12 cellular contexts compared by ENCODE assay signal in genomic region chr7:150382844-150383225, GRCh38. TPM values are rescaled to one million over a fixed set of nuclear protein-coding genes. Genes with fewer than 3 reads are reported as not detected.
A peak's percentile ranks its signal among the peaks of the same experiment; 100 is the strongest.
DNase-seq lines count a peak whose midpoint lies in the region; ATAC-seq and TF ChIP-seq lines count a peak whose summit lies in the region.
"Had no signal": no experiment of that assay in that cellular context is flagged by ENCODE, and none has a peak within 500 bp of the region (broad histone marks: within the 10 kb centered on the region; RNA-seq: fewer than 3 reads in every experiment).

No MANE protein-coding gene starts in this region.

- intact Hi-C loops in left colon (cut with DNase I, micrococcal nuclease), result no loop called here

- ATAC-seq in GM18867 (IDR thresholded peaks at IDR 0.05; ENCODE audit: unreplicated experiment) (peak; percentile 14), left colon (peak; percentile 7), HG03571 (IDR thresholded peaks at IDR 0.05; ENCODE audit: unreplicated experiment) (no peak)

- H3K27ac ChIP-seq in 22Rv1, result peak overlapping the region; percentile 41
- peak overlapping the region; percentile 41 for H3K27ac ChIP-seq in VCaP
- H3K27ac ChIP-seq: uterus had no signal

- TF ChIP-seq CTCF in 22Rv1 (IDR thresholded peaks at IDR 0.05) (no peak), VCaP (conservative IDR thresholded peaks at IDR 0.05) (no peak)

- no peak for DNase-seq in left colon
- no peak for DNase-seq in globus pallidus (ENCODE audit: low spot score)
- no peak for DNase-seq in midbrain (lab: John Stamatoyannopoulos, UW)
- no peak for DNase-seq in mucosa of gallbladder (ENCODE audit: low spot score)
- DNase-seq: activated naive CD4-positive, alpha-beta T cell treated with Interleukin-2 at 50 U/mL for 16 hours; DND-41; uterus had no signal

RNA-seq across cellular contexts. Expression of gene ZNF775, which starts 3.7 kb away (rescaled TPM):
- total RNA-seq in left colon (1 to 10 TPM; 7.1 to 8.7 TPM), mucosa of gallbladder (9.4 TPM)

RNA-seq across cellular contexts. Expression of gene REPIN1, which starts 14.2 kb away (rescaled TPM):
- total RNA-seq in left colon, result 100 to 1,000 TPM; 168 to 209 TPM
- total RNA-seq in mucosa of gallbladder, result 145 TPM

RNA-seq across cellular contexts. Expression of gene RARRES2, which starts 41.4 kb away (rescaled TPM):
- total RNA-seq in left colon, result 100 to 1,000 TPM in 1 of 2 donors, 10 to 100 TPM in 1; 61.1 to 115 TPM
- 143 TPM for total RNA-seq in mucosa of gallbladder
- total RNA-seq: pulmonary artery endothelial cell had no signal

RNA-seq across cellular contexts. Expression of gene ACTR3C, which starts 59.5 kb away (rescaled TPM):
- total RNA-seq in left colon (10 to 100 TPM; 20.2 to 38.0 TPM), mucosa of gallbladder (22.4 TPM)

RNA-seq across cellular contexts. Expression of gene LRRC61, which starts 59.7 kb away (rescaled TPM):
- total RNA-seq in left colon, result 10 to 100 TPM; 10.1 to 12.2 TPM
- total RNA-seq in mucosa of gallbladder, result 11.7 TPM
